Comparison of ENCODE assay signal across 27 cellular contexts in the genomic region with DNA sequence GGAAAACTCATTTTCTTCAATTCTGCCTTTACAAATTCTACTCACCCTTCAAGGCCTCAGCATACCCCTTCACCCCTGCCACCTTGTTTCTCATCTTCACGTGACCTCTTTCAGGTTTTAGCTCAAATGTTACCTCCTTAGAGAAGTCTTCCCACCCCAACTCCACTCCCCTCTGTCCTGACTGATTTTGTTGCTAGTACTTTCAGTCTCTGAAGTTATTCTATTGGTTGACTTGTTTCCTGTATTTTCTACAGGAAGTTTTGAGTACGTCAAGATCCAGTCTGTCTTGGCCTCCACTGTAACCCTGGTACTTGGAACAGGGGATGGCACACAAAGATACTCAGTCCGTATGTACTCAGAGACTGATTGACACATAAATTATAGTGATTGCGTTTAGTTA.
"Had no signal": no experiment of that assay in that cellular context is flagged by ENCODE, and none has a peak within 500 bp of the region (broad histone marks: within the 10 kb centered on the region; RNA-seq: fewer than 3 reads in every experiment).

No MANE protein-coding gene starts in this region.

- H3K27me3 ChIP-seq: ascending aorta, cardiac muscle cell had no signal

- H3K9me3 ChIP-seq: ascending aorta had no signal

- ATAC-seq: activated CD4-positive, alpha-beta T cell treated with anti-CD3 and anti-CD28 coated beads for 36 hours; activated CD8-positive, alpha-beta T cell treated with anti-CD3 and anti-CD28 coated beads, Interleukin-2, amount 10 ng/mL, durations not matched to agents 7 days and 5 days; activated naive CD8-positive, alpha-beta T cell treated with anti-CD3 and anti-CD28 coated beads, Interleukin-2, amount 50 U/mL, for 24 hours had no signal

- H3K4me3 ChIP-seq: ascending aorta, cardiac muscle cell had no signal

- H3K36me3 ChIP-seq: ascending aorta, cardiac muscle cell had no signal

- FAIRE-seq: bronchial epithelial cell had no signal

- H3K4me1 ChIP-seq: ascending aorta had no signal

- H3K27ac ChIP-seq: ascending aorta, cardiac muscle cell had no signal

- DNase-seq: activated B cell treated with CpG ODN at 0.5 μM for 24 hours; activated CD4-positive, alpha-beta memory T cell treated with anti-CD3 and anti-CD28 coated beads, Interleukin-2, amount 10 ng/mL, durations not matched to agents 7 days and 5 days; activated CD4-positive, alpha-beta T cell treated with anti-CD3 and anti-CD28 coated beads for 1 hour; activated CD4-positive, alpha-beta T cell treated with anti-CD3 and anti-CD28 coated beads for 36 hours; activated CD4-positive, alpha-beta T cell treated with anti-CD3 and anti-CD28 coated beads for 48 hours; activated CD4-positive, alpha-beta T cell treated with anti-CD3 and anti-CD28 coated beads, Interleukin-2, amount 10 ng/mL, durations not matched to agents 7 days and 5 days; activated CD4-positive, alpha-beta T cell treated with anti-CD3 and anti-CD28 coated beads, Interleukin-2, amount 50 U/mL, for 48 hours; activated CD8-positive, alpha-beta memory T cell treated with anti-CD3 and anti-CD28 coated beads, Interleukin-2, amount 50 U/mL, for 48 hours; activated CD8-positive, alpha-beta T cell treated with anti-CD3 and anti-CD28 coated beads, Interleukin-2, amount 10 ng/mL, durations not matched to agents 7 days and 5 days; activated effector memory CD4-positive, alpha-beta T cell treated with Interleukin-2 at 50 U/mL for 16 hours; activated gamma-delta T cell; activated naive CD4-positive, alpha-beta T cell treated with anti-CD3 and anti-CD28 coated beads, Interleukin-2, amount 10 ng/mL, durations not matched to agents 7 days and 5 days; activated naive CD4-positive, alpha-beta T cell treated with Interleukin-2 at 50 U/mL for 16 hours; activated naive CD8-positive, alpha-beta T cell treated with anti-CD3 and anti-CD28 coated beads, Interleukin-2, amount 10 ng/mL, durations not matched to agents 7 days and 5 days; activated naive CD8-positive, alpha-beta T cell treated with anti-CD3 and anti-CD28 coated beads, Interleukin-2, amount 50 U/mL, for 24 hours; activated T-cell treated with anti-CD3 and anti-CD28 coated beads, Interleukin-2, amount 50 U/mL, for 24 hours; activated T-cell treated with anti-CD3 and anti-CD28 coated beads, Interleukin-2, amount 50 U/mL, for 48 hours; amygdala; anterior cingulate cortex; caudate nucleus; cerebellar nuclear complex; T-helper 1 cell; T-helper 2 cell; T-helper 9 cell had no signal
